2 cellular contexts compared by ENCODE assay signal in the genomic region with DNA sequence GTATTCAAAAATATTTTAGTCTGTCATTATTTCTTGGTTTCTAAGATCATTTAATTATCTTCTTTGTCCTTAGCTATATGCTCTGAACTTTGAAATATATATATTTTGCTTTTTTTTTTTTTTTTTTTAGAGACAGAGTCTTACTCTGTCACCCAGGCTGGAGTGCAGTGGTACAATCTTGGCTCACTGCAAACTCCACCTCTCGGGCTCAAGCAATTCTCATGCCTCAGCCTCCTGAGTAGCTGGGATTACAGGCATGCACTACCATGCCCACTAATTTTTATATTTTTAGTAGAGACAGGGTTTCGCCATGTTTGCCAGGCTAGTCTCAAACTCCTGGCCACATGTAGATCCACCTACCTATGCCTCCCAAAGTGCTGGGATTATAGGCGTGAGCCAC.
TF ChIP-seq lines count a peak whose summit lies in the region.

No MANE protein-coding gene starts in this region.

TF ChIP-seq in HEK293, 187 proteins besides CTCF, POLR2A, EP300 and RAD21:
- TF ChIP-seq, protein P1, sequence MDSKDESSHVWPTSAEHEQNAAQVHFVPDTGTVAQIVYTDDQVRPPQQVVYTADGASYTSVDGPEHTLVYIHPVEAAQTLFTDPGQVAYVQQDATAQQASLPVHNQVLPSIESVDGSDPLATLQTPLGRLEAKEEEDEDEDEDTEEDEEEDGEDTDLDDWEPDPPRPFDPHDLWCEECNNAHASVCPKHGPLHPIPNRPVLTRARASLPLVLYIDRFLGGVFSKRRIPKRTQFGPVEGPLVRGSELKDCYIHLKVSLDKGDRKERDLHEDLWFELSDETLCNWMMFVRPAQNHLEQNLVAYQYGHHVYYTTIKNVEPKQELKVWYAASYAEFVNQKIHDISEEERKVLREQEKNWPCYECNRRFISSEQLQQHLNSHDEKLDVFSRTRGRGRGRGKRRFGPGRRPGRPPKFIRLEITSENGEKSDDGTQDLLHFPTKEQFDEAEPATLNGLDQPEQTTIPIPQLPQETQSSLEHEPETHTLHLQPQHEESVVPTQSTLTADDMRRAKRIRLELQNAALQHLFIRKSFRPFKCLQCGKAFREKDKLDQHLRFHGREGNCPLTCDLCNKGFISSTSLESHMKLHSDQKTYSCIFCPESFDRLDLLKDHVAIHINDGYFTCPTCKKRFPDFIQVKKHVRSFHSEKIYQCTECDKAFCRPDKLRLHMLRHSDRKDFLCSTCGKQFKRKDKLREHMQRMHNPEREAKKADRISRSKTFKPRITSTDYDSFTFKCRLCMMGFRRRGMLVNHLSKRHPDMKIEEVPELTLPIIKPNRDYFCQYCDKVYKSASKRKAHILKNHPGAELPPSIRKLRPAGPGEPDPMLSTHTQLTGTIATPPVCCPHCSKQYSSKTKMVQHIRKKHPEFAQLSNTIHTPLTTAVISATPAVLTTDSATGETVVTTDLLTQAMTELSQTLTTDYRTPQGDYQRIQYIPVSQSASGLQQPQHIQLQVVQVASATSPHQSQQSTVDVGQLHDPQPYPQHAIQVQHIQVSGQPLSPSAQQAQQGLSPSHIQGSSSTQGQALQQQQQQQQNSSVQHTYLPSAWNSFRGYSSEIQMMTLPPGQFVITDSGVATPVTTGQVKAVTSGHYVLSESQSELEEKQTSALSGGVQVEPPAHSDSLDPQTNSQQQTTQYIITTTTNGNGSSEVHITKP (tag by site-specific recombination; IDR thresholded peaks at IDR 0.05), result peak; percentile 78

TF ChIP-seq in K562, 482 proteins besides CTCF, POLR2A, EP300 and RAD21:
- TF ChIP-seq, protein P1 (IDR thresholded peaks at IDR 0.05; ENCODE audit: partially characterized antibody), result peak; percentile 36
TF ChIP-seq in K562: peak in this region for 1; not testable (repeated sequence) for 481.
